15 cellular contexts compared by ENCODE assay signal in genomic region chr4:173504181-173504503, GRCh38. TPM values are rescaled to one million over a fixed set of nuclear protein-coding genes. Genes with fewer than 3 reads are reported as not detected.
"Had no signal": no experiment of that assay in that cellular context is flagged by ENCODE, and none has a peak within 500 bp of the region (broad histone marks: within the 10 kb centered on the region; RNA-seq: fewer than 3 reads in every experiment).

No MANE protein-coding gene starts in this region.

- DNase-seq: activated CD4-positive, alpha-beta T cell treated with anti-CD3 and anti-CD28 coated beads for 4 hours; activated CD8-positive, alpha-beta memory T cell treated with anti-CD3 and anti-CD28 coated beads, Interleukin-2, amount 50 U/mL, for 48 hours; activated naive CD4-positive, alpha-beta T cell; kidney glomerular epithelial cell; nephron progenitor cell; stimulated activated CD4-positive, alpha-beta T cell treated with anti-CD3 and anti-CD28 coated beads, Interleukin-12 subunit alpha, Interleukin-12 subunit beta, amount 100 ng/mL, for 4 hours; stimulated activated naive CD4-positive, alpha-beta T cell; T-helper 1 cell had no signal

- FAIRE-seq: endothelial cell of umbilical vein had no signal

- H2AFZ ChIP-seq: hepatocyte had no signal

- H3K27ac ChIP-seq: ascending aorta, hepatocyte had no signal

- H3K9me3 ChIP-seq: ascending aorta had no signal

- H3K36me3 ChIP-seq: ascending aorta had no signal

- ATAC-seq: activated CD8-positive, alpha-beta T cell treated with anti-CD3 and anti-CD28 coated beads, Interleukin-2, amount 10 ng/mL, durations not matched to agents 7 days and 5 days had no signal

- H3K79me2 ChIP-seq: hepatocyte had no signal

- H3K4me3 ChIP-seq: hepatocyte, lung had no signal

- H3K27me3 ChIP-seq: ascending aorta had no signal

- H3K27ac Mint-ChIP-seq: activated CD8-positive, alpha-beta T cell treated with anti-CD3 and anti-CD28 coated beads, Interleukin-2, amount 10 ng/mL, durations not matched to agents 7 days and 5 days; activated T-helper 1 cell treated with anti-CD3 and anti-CD28 coated beads, Interleukin-12 subunit alpha, Interleukin-12 subunit beta, Interleukin-2, Interleukin-4 antibody, amounts not matched to agents 30 ng/mL and 10 ng/mL and 1 ng/mL, durations not matched to agents 14 hours and 24 hours and 36 hours; nephron progenitor cell had no signal

- H3K4me3 Mint-ChIP-seq: activated CD8-positive, alpha-beta T cell treated with anti-CD3 and anti-CD28 coated beads, Interleukin-2, amount 10 ng/mL, durations not matched to agents 7 days and 5 days; activated T-helper 1 cell treated with anti-CD3 and anti-CD28 coated beads, Interleukin-12 subunit alpha, Interleukin-12 subunit beta, Interleukin-2, Interleukin-4 antibody, amounts not matched to agents 30 ng/mL and 10 ng/mL and 1 ng/mL, durations not matched to agents 14 hours and 24 hours and 36 hours; nephron progenitor cell had no signal

- H3K4me2 ChIP-seq: hepatocyte had no signal

RNA-seq across cellular contexts. Expression of gene HAND2, which starts 25.9 kb away (rescaled TPM):
- total RNA-seq: activated CD8-positive, alpha-beta T cell treated with anti-CD3 and anti-CD28 coated beads, Interleukin-2, amount 10 ng/mL, durations not matched to agents 7 days and 5 days; activated T-helper 1 cell treated with anti-CD3 and anti-CD28 coated beads, Interleukin-12 subunit alpha, Interleukin-12 subunit beta, Interleukin-2, Interleukin-4 antibody, amounts not matched to agents 30 ng/mL and 10 ng/mL and 1 ng/mL, durations not matched to agents 14 hours and 24 hours and 36 hours; endothelial cell of umbilical vein; osteocyte had no signal
- polyA plus RNA-seq: endothelial cell of umbilical vein had no signal
